In genomic region chr1:208292913-208293312, GRCh38 we compare ENCODE assay signal across 23 cellular contexts.
"Had no signal": no experiment of that assay in that cellular context is flagged by ENCODE, and none has a peak within 500 bp of the region (broad histone marks: within the 10 kb centered on the region; RNA-seq: fewer than 3 reads in every experiment).

No MANE protein-coding gene starts in this region.

- H3K36me3 ChIP-seq: left lung, lower lobe of right lung, ovary, right atrium auricular region, tibial nerve, uterus had no signal

- H3K27ac ChIP-seq: left lung, lower lobe of right lung, ovary, right atrium auricular region, skin epidermis, tibial nerve, uterus had no signal

- ATAC-seq: left cardiac atrium; left lung; lower lobe of right lung; natural killer cell; sciatic nerve; stimulated activated effector memory CD8-positive, alpha-beta T cell treated with anti-CD3 and anti-CD28 coated beads, Interleukin-12 subunit alpha, Interleukin-12 subunit beta, amount 100 ng/mL, for 72 hours had no signal

- FAIRE-seq: keratinocyte had no signal

- H3K4me3 ChIP-seq: left lung, lower lobe of right lung, ovary, right atrium auricular region, skin epidermis, tibial nerve, uterus had no signal

- DNase-seq: hippocampal formation; kidney glomerular epithelial cell; left cardiac atrium; left lung; lower lobe of right lung; mammary epithelial cell; mesendoderm; naive B cell; natural killer cell; nephron progenitor cell; ovary; stimulated activated CD4-positive, alpha-beta T cell treated with anti-CD3 and anti-CD28 coated beads, Interleukin-12 subunit alpha, Interleukin-12 subunit beta, amount 100 ng/mL, for 4 hours; stimulated activated CD4-positive, alpha-beta T cell treated with anti-CD3 and anti-CD28 coated beads, Interleukin-15, amount 100 ng/mL, for 24 hours; stimulated activated CD4-positive, alpha-beta T cell treated with anti-CD3 and anti-CD28 coated beads, Interleukin-2, amount 100 ng/mL, for 24 hours; stimulated activated CD4-positive, alpha-beta T cell treated with anti-CD3 and anti-CD28 coated beads, Interleukin-4, amount 100 ng/mL, for 24 hours; stimulated activated naive CD4-positive, alpha-beta T cell; uterus had no signal

- H3K9me3 ChIP-seq: left lung, lower lobe of right lung, ovary, right atrium auricular region, tibial nerve, uterus had no signal

- H3K27me3 ChIP-seq: ovary, right atrium auricular region, uterus had no signal

- H3K4me1 ChIP-seq: left lung, lower lobe of right lung, right atrium auricular region, tibial nerve, uterus had no signal
